ENCODE assay signal across 14 cellular contexts in the genomic region with DNA sequence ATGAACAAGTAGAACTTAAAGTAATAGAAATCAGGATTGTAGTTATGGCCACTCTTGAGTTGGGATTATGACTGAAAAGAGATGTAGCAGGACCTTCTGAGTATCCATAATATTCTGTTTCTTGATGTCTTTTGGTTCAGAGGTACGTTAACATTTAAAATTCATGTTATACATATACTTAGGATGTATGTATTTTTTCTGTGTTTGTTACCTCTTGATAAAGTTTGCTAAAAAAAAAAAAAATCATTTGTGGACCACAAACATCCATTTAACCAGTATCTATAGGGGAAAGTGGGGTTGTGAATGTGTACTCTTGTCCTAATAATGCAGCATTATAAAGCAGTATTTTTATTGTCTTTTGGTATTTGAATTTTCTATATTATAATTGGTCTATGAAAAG.
DNase-seq lines count a peak whose midpoint lies in the region; TF ChIP-seq lines count a peak whose summit lies in the region.
"Had no signal": no experiment of that assay in that cellular context is flagged by ENCODE, and none has a peak within 500 bp of the region (broad histone marks: within the 10 kb centered on the region; RNA-seq: fewer than 3 reads in every experiment).

No MANE protein-coding gene starts in this region.

- H3K4me1 Mint-ChIP-seq in Calu3 (ENCODE audit: low read depth, unreplicated experiment): no peaks in the 10 kb centered on the region

- H2AK5ac ChIP-seq in neuronal stem cell (ENCODE audit: low read depth, low read length): no peak overlapping the region

- no peak overlapping the region for H3K14ac ChIP-seq in neuronal stem cell (ENCODE audit: low read length)

- no peak overlapping the region for H4K91ac ChIP-seq in neuronal stem cell (ENCODE audit: low read depth, low read length, poor library complexity)

- H3K27me3 ChIP-seq in fibroblast of lung (ENCODE audit: control insufficient read depth, insufficient read depth, low read length): no peaks in the 10 kb centered on the region
- no peaks in the 10 kb centered on the region for H3K27me3 ChIP-seq in neuronal stem cell (ENCODE audit: control insufficient read depth in 3 of 3, insufficient read depth in 3 of 3, low read depth in 1 of 3, low read length in 3 of 3)

- intact Hi-C loops in Calu3 (cut with micrococcal nuclease; ENCODE audit: unreplicated experiment): no loop called here

- H3K9me3 Mint-ChIP-seq in Calu3 (ENCODE audit: low read depth, unreplicated experiment): no peaks in the 10 kb centered on the region
- H3K9me3 Mint-ChIP-seq: CD4-positive, alpha-beta T cell had no signal

- no peak overlapping the region for H2BK15ac ChIP-seq in neuronal stem cell (ENCODE audit: low read length)

- H3K79me2 ChIP-seq in fibroblast of lung (ENCODE audit: control insufficient read depth, insufficient read depth, low read length): no peaks in the 10 kb centered on the region

- no peak for TF ChIP-seq CTCF in Calu3 (IDR thresholded peaks at IDR 0.05; ENCODE audit: unreplicated experiment)
- no peak for TF ChIP-seq CTCF in VCaP (conservative IDR thresholded peaks at IDR 0.05)
- TF ChIP-seq CTCF in fibroblast of lung (conservative IDR thresholded peaks at IDR 0.05 in 1 of 2, IDR thresholded peaks at IDR 0.05 in 1 of 2; ENCODE audit: low read depth in 1 of 2, low read length in 2 of 2): no peak

- no peaks in the 10 kb centered on the region for H3K9me3 ChIP-seq in fibroblast of lung (ENCODE audit: control insufficient read depth, insufficient read depth, low read depth, low read length)
- no peaks in the 10 kb centered on the region for H3K9me3 ChIP-seq in neuronal stem cell (replicated peaks in 1 of 2; ENCODE audit: control insufficient read depth in 2 of 2, insufficient read depth in 1 of 2, low read depth in 1 of 2, low read length in 2 of 2)

- H3K23ac ChIP-seq in neuronal stem cell (ENCODE audit: low read depth, low read length, poor library complexity): no peak overlapping the region

- H3K18ac ChIP-seq in neuronal stem cell (ENCODE audit: low read length): no peak overlapping the region

- peak overlapping the region; percentile 80 for H3K27ac ChIP-seq in VCaP
- H3K27ac ChIP-seq in fibroblast of lung (ENCODE audit: insufficient read depth, low read length): peak overlapping the region; percentile 63
- H3K27ac ChIP-seq in neuronal stem cell (replicated peaks; ENCODE audit: low read length): no peak overlapping the region

- peak overlapping the region; percentile 97 for H3K27ac Mint-ChIP-seq in Calu3 (ENCODE audit: unreplicated experiment)
- H3K27ac Mint-ChIP-seq: CD4-positive, alpha-beta T cell had no signal

- H3K79me1 ChIP-seq in neuronal stem cell (ENCODE audit: low read depth, low read length): no peaks in the 10 kb centered on the region

- H3K4me1 ChIP-seq in fibroblast of lung (ENCODE audit: control insufficient read depth, extremely low read depth, insufficient read depth, low read length): no peaks in the 10 kb centered on the region
- H3K4me1 ChIP-seq in neuronal stem cell (ENCODE audit: control insufficient read depth in 2 of 2, insufficient read depth in 1 of 2, low read depth in 1 of 2, low read length in 2 of 2): peaks cover 6 to 26% of the 10 kb centered on the region in 2 donors

- H2BK120ac ChIP-seq in neuronal stem cell (ENCODE audit: low read depth, low read length): no peak overlapping the region

- no peak overlapping the region for H3K4ac ChIP-seq in neuronal stem cell (ENCODE audit: low read length)

- H2BK12ac ChIP-seq in neuronal stem cell (ENCODE audit: low read length): no peak overlapping the region

- H3K4me3 ChIP-seq in fibroblast of lung (replicated peaks in 1 of 4; ENCODE audit: control extremely low read depth in 1 of 4, insufficient read depth in 1 of 4, low read depth in 3 of 4, low read length in 4 of 4) (peak overlapping the region in 3 of 4 experiments; percentile 34 to 51 (median 43)), neuronal stem cell (ENCODE audit: low read length in 2 of 2) (peak overlapping the region in 1 of 2 donors; percentile 27)

- H3K27me3 Mint-ChIP-seq in Calu3 (ENCODE audit: unreplicated experiment): no peaks in the 10 kb centered on the region
- H3K27me3 Mint-ChIP-seq: CD4-positive, alpha-beta T cell had no signal

- H3K9ac ChIP-seq in fibroblast of lung (ENCODE audit: insufficient read depth, low read length): no peak overlapping the region
- H3K9ac ChIP-seq in neuronal stem cell (ENCODE audit: low read depth, low read length, poor library complexity): no peak overlapping the region

- WGBS in neuronal stem cell (ENCODE audit: extremely low coverage in 2 of 2, insufficient read length in 2 of 2, insufficient replicate concordance in 1 of 2), 2 donors: no CpG with 5 or more reads among the region's 1 CpG

- H2AFZ ChIP-seq in fibroblast of lung (ENCODE audit: low read length) (no peak overlapping the region), neuronal stem cell (ENCODE audit: low read length) (peak overlapping the region; percentile 86)

- H3K36me3 ChIP-seq in fibroblast of lung (ENCODE audit: control insufficient read depth, insufficient read depth, low read length): no peaks in the 10 kb centered on the region
- H3K36me3 ChIP-seq in neuronal stem cell (replicated peaks in 1 of 2; ENCODE audit: control insufficient read depth in 2 of 2, insufficient read depth in 2 of 2, low read length in 2 of 2): no peaks in the 10 kb centered on the region

- DNase-seq in Calu3: no peak
- no peak for DNase-seq in fibroblast of lung (ENCODE audit: low read depth in 2 of 2)
- DNase-seq in neuronal stem cell (ENCODE audit: low spot score): no peak
- DNase-seq in activated T-cell treated with anti-CD3 and anti-CD28 coated beads, Interleukin-2, amount 50 U/mL, for 1 hour: no peak
- DNase-seq in NCI-H524 treated with DMSO at 0.1 percent for 48 hours (lab: John Stamatoyannopoulos, UW): no peak
- DNase-seq in CD1c-positive myeloid dendritic cell (ENCODE audit: extremely low spot score): no peak
- no peak for DNase-seq in NCI-H1092 (lab: John Stamatoyannopoulos, UW)
- DNase-seq: activated CD8-positive, alpha-beta memory T cell treated with anti-CD3 and anti-CD28 coated beads, Interleukin-2, amount 50 U/mL, for 4 hours; activated naive CD4-positive, alpha-beta T cell treated with anti-CD3 and anti-CD28 coated beads, Interleukin-2, amount 50 U/mL, for 16 hours; CD4-positive, alpha-beta T cell; effector memory CD4-positive, alpha-beta T cell; RPMI8226; T-helper 2 cell had no signal

- no peak overlapping the region for H2BK5ac ChIP-seq in neuronal stem cell (ENCODE audit: low read length)

- CTCF ChIA-PET in Calu3 (lab: Charles Lee): interaction anchor here (0.8 to 1.2 kb wide), 2 partner anchors 23 to 65 kb away, joined by 3 to 7 read pairs; a partner anchor contains a TSS

- no TSS peak for BruUV-seq in Calu3 (replicated peaks; lab: Mats Ljungman, UMichigan)

- no peak overlapping the region for H4K8ac ChIP-seq in neuronal stem cell (ENCODE audit: low read depth, low read length)

- H3K4me3 Mint-ChIP-seq in Calu3 (ENCODE audit: low read depth, unreplicated experiment): peak overlapping the region; percentile 60
- H3K4me3 Mint-ChIP-seq: CD4-positive, alpha-beta T cell had no signal

- peaks cover 5% of the 10 kb centered on the region for H3K36me3 Mint-ChIP-seq in Calu3 (ENCODE audit: insufficient read depth, unreplicated experiment)

- no peaks in the 10 kb centered on the region for H4K20me1 ChIP-seq in fibroblast of lung (ENCODE audit: control insufficient read depth, extremely low read depth, insufficient read depth, low read length)

- peak overlapping the region; percentile 84 for H3K4me2 ChIP-seq in fibroblast of lung (ENCODE audit: extremely low read depth, insufficient read depth, low read length)
- no peak overlapping the region for H3K4me2 ChIP-seq in neuronal stem cell (ENCODE audit: insufficient read depth, low read length, poor library complexity, severe bottlenecking)
